ENCODE assay signal across 1 cellular context in the genomic region with DNA sequence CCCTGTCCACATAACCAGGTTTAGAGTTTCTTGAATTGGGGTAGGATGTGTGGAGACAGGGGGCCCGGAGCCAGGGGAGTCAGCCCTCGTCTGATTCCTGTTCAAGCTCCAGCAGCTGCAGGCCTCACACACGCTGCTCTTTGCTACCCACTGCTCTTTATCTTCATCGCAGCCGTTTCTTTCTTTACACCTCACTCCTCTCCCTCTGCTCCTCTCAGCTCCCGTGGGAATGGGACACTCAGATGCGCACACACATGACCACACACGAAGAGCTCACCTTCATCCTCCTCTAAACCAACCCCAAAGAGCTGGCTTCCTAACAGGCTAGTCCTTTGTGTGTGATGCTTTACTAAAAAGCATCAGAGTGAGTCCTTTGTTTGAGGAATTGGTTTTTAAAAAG.
TF ChIP-seq lines count a peak whose summit lies in the region.

No MANE protein-coding gene starts in this region.

TF ChIP-seq in H1, 55 proteins besides CTCF, POLR2A, EP300 and RAD21:
- TF ChIP-seq SIN3A (conservative IDR thresholded peaks at IDR 0.05 in 1 of 2, IDR thresholded peaks at IDR 0.05 in 1 of 2; ENCODE audit: low read depth in 1 of 2, low read length in 2 of 2) (no peak), SRF (IDR thresholded peaks at IDR 0.05; ENCODE audit: low read depth, low read length) (no peak), CTBP2 (IDR thresholded peaks at IDR 0.05; ENCODE audit: borderline replicate concordance, insufficient read depth, insufficient read length, low read length) (no peak), BCL11A (IDR thresholded peaks at IDR 0.05; ENCODE audit: low read depth in 2 of 2, low read length in 2 of 2) (no peak), JUND (IDR thresholded peaks at IDR 0.05; ENCODE audit: low read length) (no peak), POLR2AphosphoS5 (IDR thresholded peaks at IDR 0.05; ENCODE audit: low read depth, low read length) (no peak), YY1 (IDR thresholded peaks at IDR 0.05; ENCODE audit: low read depth, low read length) (no peak), CBX8 (IDR thresholded peaks at IDR 0.05; ENCODE audit: borderline replicate concordance, low read depth, low read length) (no peak), HDAC6 (IDR thresholded peaks at IDR 0.05; ENCODE audit: low read depth, low read length) (no peak), GTF2F1 (IDR thresholded peaks at IDR 0.05; ENCODE audit: borderline replicate concordance, low read depth, low read length) (no peak), ZNF274 (IDR thresholded peaks at IDR 0.05; ENCODE audit: borderline replicate concordance, extremely low read depth, low read length) (no peak), SIRT6 (IDR thresholded peaks at IDR 0.05; ENCODE audit: low read length) (no peak), SP1 (IDR thresholded peaks at IDR 0.05; ENCODE audit: low read depth, low read length) (no peak)
- TF ChIP-seq, protein P1, sequence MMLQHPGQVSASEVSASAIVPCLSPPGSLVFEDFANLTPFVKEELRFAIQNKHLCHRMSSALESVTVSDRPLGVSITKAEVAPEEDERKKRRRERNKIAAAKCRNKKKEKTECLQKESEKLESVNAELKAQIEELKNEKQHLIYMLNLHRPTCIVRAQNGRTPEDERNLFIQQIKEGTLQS (IDR thresholded peaks at IDR 0.05; ENCODE audit: insufficient read depth, low read depth, low read length), result no peak
- TF ChIP-seq, protein P2, sequence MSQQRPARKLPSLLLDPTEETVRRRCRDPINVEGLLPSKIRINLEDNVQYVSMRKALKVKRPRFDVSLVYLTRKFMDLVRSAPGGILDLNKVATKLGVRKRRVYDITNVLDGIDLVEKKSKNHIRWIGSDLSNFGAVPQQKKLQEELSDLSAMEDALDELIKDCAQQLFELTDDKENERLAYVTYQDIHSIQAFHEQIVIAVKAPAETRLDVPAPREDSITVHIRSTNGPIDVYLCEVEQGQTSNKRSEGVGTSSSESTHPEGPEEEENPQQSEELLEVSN (IDR thresholded peaks at IDR 0.05), result no peak
